Comparison of ENCODE assay signal across 8 cellular contexts in genomic region chr7:32496052-32496813, GRCh38. TPM values are rescaled to one million over a fixed set of nuclear protein-coding genes. Genes with fewer than 3 reads are reported as not detected.
DNase-seq lines count a peak whose midpoint lies in the region; ATAC-seq and TF ChIP-seq lines count a peak whose summit lies in the region.

No MANE protein-coding gene starts in this region.

- intact Hi-C loops in gastrocnemius medialis (cut with DNase I; ENCODE audit: low total_unique reads): loop anchor here (10.0 kb wide), 2 partner anchors 549 to 629 kb away; partner anchors contain the start of gene BBS9

- peak; percentile 38 for DNase-seq in AG10803 (ENCODE audit: low read depth)
- no peak for DNase-seq in foreskin fibroblast
- no peak for DNase-seq in gastrocnemius medialis
- no peak for DNase-seq in NCI-H187 treated with DMSO at 0.1 percent for 48 hours (lab: John Stamatoyannopoulos, UW)
- DNase-seq in iPS-NIHi11 (ENCODE audit: low spot score): no peak

- H2AFZ ChIP-seq in SU-DHL-6 (ENCODE audit: low read depth, low read length, severe bottlenecking): peak overlapping the region; percentile 3

- H3K4me3 ChIP-seq in AG10803 (ENCODE audit: low read length) (peak overlapping the region; percentile 90), SU-DHL-6 (ENCODE audit: insufficient read depth, low read length, poor library complexity, severe bottlenecking) (peak overlapping the region; percentile 71), foreskin fibroblast (ENCODE audit: low read depth in 1 of 2, low read length in 2 of 2) (peak overlapping the region; percentile 63 to 90), gastrocnemius medialis (peak overlapping the region; percentile 76 to 98 (median 88))

- peak overlapping the region; percentile 95 for H3K27ac ChIP-seq in SU-DHL-6 (ENCODE audit: low read depth, low read length)
- peak overlapping the region; percentile 91 to 98 (median 96) for H3K27ac ChIP-seq in gastrocnemius medialis

- H3K36me3 ChIP-seq in SU-DHL-6 (ENCODE audit: low read length) (peaks cover 11% of the 10 kb centered on the region), gastrocnemius medialis (no peaks in the 10 kb centered on the region)

- peak overlapping the region; percentile 66 for H3K9ac ChIP-seq in SU-DHL-6 (ENCODE audit: low read length)

- no peak for TF ChIP-seq POLR2A in gastrocnemius medialis (IDR thresholded peaks at IDR 0.05)

- H4K20me1 ChIP-seq in SU-DHL-6 (ENCODE audit: low read depth, low read length): peaks cover 1% of the 10 kb centered on the region; the same call in 1 of the 2 replicates

- TF ChIP-seq CTCF in AG10803 (conservative IDR thresholded peaks at IDR 0.05; ENCODE audit: low read length) (no peak), SU-DHL-6 (IDR thresholded peaks at IDR 0.05; ENCODE audit: insufficient read depth, low read length, poor library complexity, severe bottlenecking) (no peak), foreskin fibroblast (IDR thresholded peaks at IDR 0.05; ENCODE audit: low read depth, low read length) (no peak), gastrocnemius medialis (IDR thresholded peaks at IDR 0.05 in 4 of 5, conservative IDR thresholded peaks at IDR 0.05 in 1 of 5) (no peak)

- no peaks in the 10 kb centered on the region for H3K9me2 ChIP-seq in SU-DHL-6 (replicated peaks; ENCODE audit: insufficient read depth, low read length)

- in situ Hi-C loops in gastrocnemius medialis (cut with MboI; ENCODE audit: low sequenced_read_pairs in 4 of 4): loop anchor here in 3 of 4 donors (25.0 kb wide), 4 partner anchors 566 to 759 kb away; partner anchors contain the start of genes BBS9 (in 1 of the 3) and NT5C3A (in 1 of the 3)

- ATAC-seq in GM21515 (IDR thresholded peaks at IDR 0.05; ENCODE audit: unreplicated experiment) (peak; percentile 2), gastrocnemius medialis (no peak), HG03159 (IDR thresholded peaks at IDR 0.05; ENCODE audit: unreplicated experiment) (no peak)

- H3K79me2 ChIP-seq in SU-DHL-6 (ENCODE audit: insufficient read depth, low read length): peaks cover 54% of the 10 kb centered on the region

- H3K9me3 ChIP-seq in SU-DHL-6 (ENCODE audit: insufficient read depth, low read length) (no peaks in the 10 kb centered on the region), gastrocnemius medialis (no peaks in the 10 kb centered on the region)

- peaks cover 23 to 28% of the 10 kb centered on the region in 2 donors for H3K4me1 ChIP-seq in gastrocnemius medialis

- peak overlapping the region; percentile 73 for H3K4me2 ChIP-seq in SU-DHL-6 (ENCODE audit: low read depth, low read length, poor library complexity, severe bottlenecking)

- H3K27me3 ChIP-seq in SU-DHL-6 (ENCODE audit: low read length): no peaks in the 10 kb centered on the region
- H3K27me3 ChIP-seq in gastrocnemius medialis: no peaks in the 10 kb centered on the region

- peaks cover 24% of the 10 kb centered on the region; the same call in 1 of the 2 replicates for H3F3A ChIP-seq in SU-DHL-6 (ENCODE audit: insufficient read depth)

RNA-seq across cellular contexts. Expression of gene AVL9, which starts 0.9 kb away (rescaled TPM):
- 10 to 100 TPM; 22.3 to 27.6 (median 25.5) TPM for total RNA-seq in gastrocnemius medialis

RNA-seq across cellular contexts. Expression of gene LSM5, which starts 6.1 kb away (rescaled TPM):
- 10 to 100 TPM; 11.7 to 28.7 (median 14.8) TPM for total RNA-seq in gastrocnemius medialis
